In the genomic region with DNA sequence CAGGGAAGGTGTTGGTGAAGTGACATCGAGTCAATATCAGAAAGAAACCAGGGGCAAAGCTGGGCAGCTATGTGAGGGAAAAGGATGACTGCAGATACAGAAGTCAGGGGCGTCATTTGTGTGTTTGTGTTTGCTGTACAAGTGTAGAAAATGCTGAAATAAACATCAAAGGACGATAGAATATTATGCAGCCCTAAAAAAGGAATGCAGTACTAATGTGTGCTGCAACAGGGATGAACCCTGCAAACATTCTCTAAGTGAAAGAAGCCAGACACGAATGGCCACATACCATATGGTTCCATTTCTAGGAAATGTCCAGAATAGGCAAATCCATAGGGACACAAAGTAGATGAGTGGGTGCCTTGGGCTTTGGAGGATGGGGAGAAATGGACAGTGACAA, we compare ENCODE assay signal across 19 cellular contexts.
A peak's percentile ranks its signal among the peaks of the same experiment; 100 is the strongest.
DNase-seq lines count a peak whose midpoint lies in the region; ATAC-seq, FAIRE-seq and TF ChIP-seq lines count a peak whose summit lies in the region.
"Had no signal": no experiment of that assay in that cellular context is flagged by ENCODE, and none has a peak within 500 bp of the region (broad histone marks: within the 10 kb centered on the region; RNA-seq: fewer than 3 reads in every experiment).

No MANE protein-coding gene starts in this region.

- H3K79me2 ChIP-seq in K562 (ENCODE audit: control insufficient read depth, insufficient read depth, low read length), result no peaks in the 10 kb centered on the region

- no peaks in the 10 kb centered on the region for H3K27me3 Mint-ChIP-seq in nephron (ENCODE audit: low read depth)

- TF ChIP-seq POLR2A in GM12892 (IDR thresholded peaks at IDR 0.05; ENCODE audit: low read depth, low read length), result no peak
- no peak for TF ChIP-seq POLR2A in K562 (conservative IDR thresholded peaks at IDR 0.05)
- no peak for TF ChIP-seq POLR2A in uterus (IDR thresholded peaks at IDR 0.05)

- TF ChIP-seq EP300 in K562 (IDR thresholded peaks at IDR 0.05; ENCODE audit: low read length), result no peak

- H3K4me2 ChIP-seq in K562 (ENCODE audit: insufficient read depth, low read length), result no peak overlapping the region
- H3K4me2 ChIP-seq: GM23338 had no signal

- H2AFZ ChIP-seq in K562 (ENCODE audit: low read depth, low read length), result no peak overlapping the region
- H2AFZ ChIP-seq: GM23338 had no signal

- H3K9me3 ChIP-seq in K562 (replicated peaks; ENCODE audit: control insufficient read depth, insufficient read depth, low read depth, low read length), result no peaks in the 10 kb centered on the region; the same call in 1 of the 2 replicates
- no peaks in the 10 kb centered on the region for H3K9me3 ChIP-seq in uterus
- H3K9me3 ChIP-seq: BLaER1 had no signal

- H3K27me3 ChIP-seq in K562 (ENCODE audit: control insufficient read depth in 2 of 2, insufficient read depth in 2 of 2, low read length in 2 of 2) (peaks cover 30 to 42% of the 10 kb centered on the region in 2 experiments), uterus (no peaks in the 10 kb centered on the region)
- H3K27me3 ChIP-seq: BLaER1 had no signal

- peak; percentile 68 for FAIRE-seq in GM12892 (lab: Jason Lieb, UNC)
- FAIRE-seq in K562 (lab: Jason Lieb, UNC), result no peak
- FAIRE-seq: GM18507, HepG2 had no signal

- no peak for DNase-seq in GM12892 (ENCODE audit: insufficient read length)
- no peak for DNase-seq in K562 (ENCODE audit: extremely low read depth in 1 of 4, low spot score in 3 of 4)
- no peak for DNase-seq in uterus
- no peak for DNase-seq in amniotic stem cell (lab: John Stamatoyannopoulos, UW)
- DNase-seq in inferior parietal cortex (ENCODE audit: extremely low spot score), result no peak
- no peak for DNase-seq in dedifferentiated amniotic fluid mesenchymal stem cell (ENCODE audit: extremely low spot score)
- DNase-seq: 8988T; Calu3; CD4-positive, alpha-beta memory T cell; DMS79 treated with DMSO at 0.1 percent for 48 hours; GF-D8; H7 had no signal

- ATAC-seq in K562, result no peak
- ATAC-seq: GM23338, HepG2 had no signal

- 2% methylated on average over 4 of the region's 4 CpGs for WGBS in K562 (ENCODE audit: insufficient coverage, low coverage, missing lambda C conversion rate)

- in situ Hi-C loops in K562 (cut with MboI), result no loop called here

- no peak overlapping the region for H3K4me3 Mint-ChIP-seq in nephron
- H3K4me3 Mint-ChIP-seq: CD14-positive monocyte; CD4-positive, alpha-beta memory T cell; GM23338; IgD-negative memory B cell had no signal

- peak overlapping the region in 2 of 3 experiments; percentile 38 to 97 for H3K27ac Mint-ChIP-seq in nephron
- H3K27ac Mint-ChIP-seq: CD4-positive, alpha-beta memory T cell; GM23338; IgD-negative memory B cell had no signal

- POLR2A ChIA-PET in K562 (lab: Yijun Ruan, JAX), result interaction anchor here (1.2 kb wide), 1 partner anchor 9 kb away, joined by 3 read pairs; no protein-coding TSS in a partner anchor

- no TSS peak for BruUV-seq in K562 (replicated peaks; lab: Mats Ljungman, UMichigan)

- peaks cover 40% of the 10 kb centered on the region for H3K36me3 Mint-ChIP-seq in nephron (ENCODE audit: low read depth)
- H3K36me3 Mint-ChIP-seq: CD14-positive monocyte, IgD-negative memory B cell had no signal

- H3K4me1 Mint-ChIP-seq in nephron, result peaks cover 74% of the 10 kb centered on the region

- intact Hi-C loops in K562 (cut with micrococcal nuclease) (loop anchor here (5.0 kb wide), 1 partner anchor 58 kb away; no protein-coding TSS in a partner anchor), uterus (cut with DNase I; ENCODE audit: low total_unique reads) (no loop called here)

- H3K9me1 ChIP-seq in K562 (ENCODE audit: control insufficient read depth, insufficient read depth, low read length), result no peaks in the 10 kb centered on the region

- H4K20me1 ChIP-seq in K562 (replicated peaks; ENCODE audit: control insufficient read depth, insufficient read depth, low read length), result no peaks in the 10 kb centered on the region
- H4K20me1 ChIP-seq: BLaER1 had no signal

- no peak for TF ChIP-seq CTCF in K562 (IDR thresholded peaks at IDR 0.05 in 2 of 3, conservative IDR thresholded peaks at IDR 0.05 in 1 of 3; ENCODE audit: insufficient read depth in 2 of 3, low read depth in 1 of 3, low read length in 3 of 3)
- no peak for TF ChIP-seq CTCF in nephron (IDR thresholded peaks at IDR 0.05; ENCODE audit: unreplicated experiment in 3 of 3)
- no peak for TF ChIP-seq CTCF in uterus (IDR thresholded peaks at IDR 0.05)

- no peaks in the 10 kb centered on the region for H3K9me3 Mint-ChIP-seq in nephron
- H3K9me3 Mint-ChIP-seq: GM23338 had no signal

- H3K4me3 ChIP-seq in K562 (no peak overlapping the region), uterus (no peak overlapping the region)
- H3K4me3 ChIP-seq: BLaER1, GM23338 had no signal

- H3K27ac ChIP-seq in K562 (ENCODE audit: extremely low read depth, low read depth, low read length) (no peak overlapping the region), uterus (no peak overlapping the region)

- no peak overlapping the region for H3K9ac ChIP-seq in K562 (ENCODE audit: insufficient read depth in 1 of 2, low read depth in 2 of 2, low read length in 2 of 2)
- H3K9ac ChIP-seq: BLaER1 had no signal

- CTCF ChIA-PET in K562 (lab: Yijun Ruan, JAX; ENCODE audit: low intra/inter-chr PET ratio), result no interaction called here

- H3K4me1 ChIP-seq in K562 (replicated peaks in 1 of 2; ENCODE audit: control insufficient read depth in 2 of 2, insufficient read depth in 2 of 2, low read length in 2 of 2) (peaks cover 0 to 9% of the 10 kb centered on the region in 2 experiments; a peak in 3 of 5 replicates), uterus (no peaks in the 10 kb centered on the region)

- TF ChIP-seq RAD21 in K562 (CRISPR knock-in tag; conservative IDR thresholded peaks at IDR 0.05 in 1 of 2, IDR thresholded peaks at IDR 0.05 in 1 of 2), result no peak

- H3K36me3 ChIP-seq in K562 (ENCODE audit: control insufficient read depth, insufficient read depth, low read length) (no peaks in the 10 kb centered on the region), uterus (no peaks in the 10 kb centered on the region)
- H3K36me3 ChIP-seq: BLaER1 had no signal

TF ChIP-seq in K562, 482 proteins besides CTCF, POLR2A, EP300 and RAD21:
- TF ChIP-seq, protein P1, sequence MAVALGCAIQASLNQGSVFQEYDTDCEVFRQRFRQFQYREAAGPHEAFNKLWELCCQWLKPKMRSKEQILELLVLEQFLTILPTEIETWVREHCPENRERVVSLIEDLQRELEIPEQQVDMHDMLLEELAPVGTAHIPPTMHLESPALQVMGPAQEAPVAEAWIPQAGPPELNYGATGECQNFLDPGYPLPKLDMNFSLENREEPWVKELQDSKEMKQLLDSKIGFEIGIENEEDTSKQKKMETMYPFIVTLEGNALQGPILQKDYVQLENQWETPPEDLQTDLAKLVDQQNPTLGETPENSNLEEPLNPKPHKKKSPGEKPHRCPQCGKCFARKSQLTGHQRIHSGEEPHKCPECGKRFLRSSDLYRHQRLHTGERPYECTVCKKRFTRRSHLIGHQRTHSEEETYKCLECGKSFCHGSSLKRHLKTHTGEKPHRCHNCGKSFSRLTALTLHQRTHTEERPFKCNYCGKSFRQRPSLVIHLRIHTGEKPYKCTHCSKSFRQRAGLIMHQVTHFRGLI (CRISPR knock-in tag; IDR thresholded peaks at IDR 0.05), result no peak
- TF ChIP-seq LARP7 (IDR thresholded peaks at IDR 0.05) (no peak), ZNF780A (CRISPR knock-in tag; IDR thresholded peaks at IDR 0.05) (no peak), TCF7 (IDR thresholded peaks at IDR 0.05; ENCODE audit: borderline replicate concordance) (peak; percentile 68; the same call in 1 of the 2 replicates), LEF1 (IDR thresholded peaks at IDR 0.05) (peak; percentile 81; the same call in 1 of the 2 replicates), MEIS2 (IDR thresholded peaks at IDR 0.05; ENCODE audit: partially characterized antibody) (no peak), RBM25 (IDR thresholded peaks at IDR 0.05; ENCODE audit: low read depth, low read length, severe bottlenecking) (peak; percentile 46), ZNF146 (CRISPR knock-in tag; IDR thresholded peaks at IDR 0.05; ENCODE audit: unreplicated experiment) (peak; percentile 76)
